Comparison of ENCODE assay signal across 14 cellular contexts in the genomic region with DNA sequence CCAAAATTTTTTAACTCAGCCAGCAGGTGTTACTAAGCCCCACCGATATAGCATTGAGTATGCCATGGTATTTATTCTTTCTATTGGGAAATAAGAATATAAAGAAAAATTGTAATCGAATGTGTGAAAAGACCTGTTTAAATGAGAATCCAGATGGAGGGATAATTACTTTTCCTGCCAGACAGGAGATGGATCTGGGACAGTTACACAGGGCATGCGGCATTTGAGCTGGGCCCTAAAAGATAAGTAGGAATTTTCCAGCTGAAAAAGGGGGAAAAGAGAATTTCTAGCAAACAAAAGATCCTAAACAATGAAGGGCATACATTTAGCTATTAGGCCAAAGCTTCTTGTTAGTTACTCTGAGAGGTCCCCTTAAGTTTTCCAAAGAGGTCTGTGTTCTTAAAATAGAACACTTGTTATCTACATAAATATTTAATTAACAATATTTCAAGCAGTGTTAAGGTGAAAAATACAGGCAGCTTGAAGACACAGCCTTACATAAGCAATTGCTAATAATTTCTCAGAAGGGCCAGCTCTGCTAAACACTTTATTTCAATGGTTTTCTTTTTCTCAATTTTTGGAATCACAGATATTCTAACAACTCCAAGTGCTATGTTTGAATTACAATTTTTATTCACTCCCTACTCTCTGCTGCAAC.
DNase-seq lines count a peak whose midpoint lies in the region; ATAC-seq and TF ChIP-seq lines count a peak whose summit lies in the region.
"Had no signal": no experiment of that assay in that cellular context is flagged by ENCODE, and none has a peak within 500 bp of the region (broad histone marks: within the 10 kb centered on the region; RNA-seq: fewer than 3 reads in every experiment).

No MANE protein-coding gene starts in this region.

- 51 to 59% methylated on average over 2 to 3 of the region's 3 CpGs for WGBS in gastroesophageal sphincter (ENCODE audit: low coverage in 1 of 2), 2 donors

- H3K36me3 ChIP-seq in DOHH2 (ENCODE audit: control insufficient read depth, low read length): peaks cover 25% of the 10 kb centered on the region
- H3K36me3 ChIP-seq in OCI-LY7 (ENCODE audit: insufficient read depth, low read length): no peaks in the 10 kb centered on the region
- no peaks in the 10 kb centered on the region for H3K36me3 ChIP-seq in gastroesophageal sphincter
- H3K36me3 ChIP-seq in skeletal muscle tissue (ENCODE audit: control insufficient read depth in 3 of 3, insufficient read depth in 3 of 3, low read length in 3 of 3): no peaks in the 10 kb centered on the region

- TF ChIP-seq POLR2A in gastroesophageal sphincter (IDR thresholded peaks at IDR 0.05): no peak

- H3K9me2 ChIP-seq in DOHH2 (replicated peaks; ENCODE audit: control insufficient read depth, low read length) (no peaks in the 10 kb centered on the region), OCI-LY7 (ENCODE audit: insufficient read depth, low read length) (no peaks in the 10 kb centered on the region)

- TF ChIP-seq CTCF in DOHH2 (IDR thresholded peaks at IDR 0.05; ENCODE audit: low read depth, low read length, poor library complexity, severe bottlenecking): no peak
- no peak for TF ChIP-seq CTCF in OCI-LY7 (conservative IDR thresholded peaks at IDR 0.05; ENCODE audit: low read length)
- no peak for TF ChIP-seq CTCF in gastroesophageal sphincter (IDR thresholded peaks at IDR 0.05)

- H3K79me2 ChIP-seq in DOHH2 (ENCODE audit: control insufficient read depth, low read length): peaks cover 100% of the 10 kb centered on the region
- H3K79me2 ChIP-seq in OCI-LY7 (ENCODE audit: insufficient read depth, low read depth, low read length): peaks cover 69% of the 10 kb centered on the region; the same call in 1 of the 2 replicates

- peak overlapping the region; percentile 32; the same call in 1 of the 2 replicates for H2AFZ ChIP-seq in OCI-LY7 (ENCODE audit: low read length)

- no peak for ATAC-seq in gastroesophageal sphincter
- ATAC-seq in HG02840 (IDR thresholded peaks at IDR 0.05; ENCODE audit: low FRiP score, unreplicated experiment): no peak

- H3K27me3 ChIP-seq in DOHH2 (ENCODE audit: control insufficient read depth, low read length) (no peaks in the 10 kb centered on the region), gastroesophageal sphincter (no peaks in the 10 kb centered on the region), skeletal muscle tissue (ENCODE audit: control insufficient read depth in 3 of 3, insufficient read depth in 3 of 3, low read length in 3 of 3) (no peaks in the 10 kb centered on the region)

- BruUV-seq in OCI-LY7 (replicated peaks; lab: Mats Ljungman, UMichigan): no TSS peak

- intact Hi-C loops in OCI-LY7 (cut with micrococcal nuclease; ENCODE audit: unreplicated experiment): loop anchor here (5.0 kb wide), 1 partner anchor 129 kb away; a partner anchor contains a TSS

- no peak for TF ChIP-seq EP300 in gastroesophageal sphincter (IDR thresholded peaks at IDR 0.05)

- peaks cover 56% of the 10 kb centered on the region for H3F3A ChIP-seq in DOHH2 (ENCODE audit: control insufficient read depth, insufficient read depth)

- peak overlapping the region; percentile 63 for H3K4me3 ChIP-seq in DOHH2 (ENCODE audit: low read length)
- no peak overlapping the region for H3K4me3 ChIP-seq in OCI-LY7 (ENCODE audit: low read depth, low read length, poor library complexity, severe bottlenecking)
- no peak overlapping the region for H3K4me3 ChIP-seq in gastroesophageal sphincter
- no peak overlapping the region for H3K4me3 ChIP-seq in skeletal muscle tissue (ENCODE audit: low read length in 3 of 3)

- H3K4me2 ChIP-seq in DOHH2 (ENCODE audit: low read length): peak overlapping the region; percentile 86
- H3K4me2 ChIP-seq in OCI-LY7 (ENCODE audit: low read length): peak overlapping the region; percentile 56

- H3K4me1 ChIP-seq in DOHH2 (ENCODE audit: control insufficient read depth, low read length) (peaks cover 100% of the 10 kb centered on the region), OCI-LY7 (ENCODE audit: insufficient read depth, low read length, poor library complexity, severe bottlenecking) (peaks cover 100% of the 10 kb centered on the region), gastroesophageal sphincter (peaks cover 34 to 85% (median 44%) of the 10 kb centered on the region in 3 donors), skeletal muscle tissue (ENCODE audit: control insufficient read depth in 3 of 3, insufficient read depth in 3 of 3, low read length in 3 of 3) (peaks cover 43 to 62% (median 49%) of the 10 kb centered on the region in 3 donors)

- H3K9ac ChIP-seq in skeletal muscle tissue (ENCODE audit: low read depth in 1 of 3, low read length in 3 of 3): no peak overlapping the region

- CTCF ChIA-PET in OCI-LY7 (lab: Charles Lee; ENCODE audit: unreplicated experiment): interaction anchor here (0.5 kb wide), 1 partner anchor 1031 kb away, joined by 3 read pairs; no protein-coding TSS in a partner anchor

- DNase-seq in OCI-LY7 (ENCODE audit: low spot score): no peak
- no peak for DNase-seq in activated CD4-positive, CD25-positive, alpha-beta regulatory T cell (lab: John Stamatoyannopoulos, UW)
- no peak for DNase-seq in stimulated activated CD4-positive, alpha-beta T cell treated with anti-CD3 and anti-CD28 coated beads, Interleukin-4, amount 100 ng/mL, for 4 hours
- DNase-seq: ACHN, COR-L47, NCI-H2029, NCI-H2171, NCI-H446, NCI-H69, RPMI8226 had no signal

- H4K20me1 ChIP-seq in DOHH2 (ENCODE audit: control insufficient read depth, insufficient read depth, low read depth, low read length) (no peaks in the 10 kb centered on the region), OCI-LY7 (ENCODE audit: insufficient read depth, low read length) (no peaks in the 10 kb centered on the region)

- peak overlapping the region; percentile 97 for H3K27ac ChIP-seq in DOHH2 (ENCODE audit: low read depth, low read length)
- H3K27ac ChIP-seq in OCI-LY7 (ENCODE audit: low read depth, low read length, poor library complexity, severe bottlenecking): peak overlapping the region; percentile 36
- H3K27ac ChIP-seq in gastroesophageal sphincter: peak overlapping the region in 3 of 4 donors; percentile 18 to 42 (median 39)
- peak overlapping the region; percentile 65 for H3K27ac ChIP-seq in skeletal muscle tissue (ENCODE audit: low read depth, low read length)

- POLR2A ChIA-PET in OCI-LY7 (lab: Charles Lee): interaction anchor here (0.6 to 1.7 kb wide), 5 partner anchors 9 to 1289 kb away, joined by 3 to 8 read pairs (median 3); no protein-coding TSS in a partner anchor

- H3K9me3 ChIP-seq in DOHH2 (ENCODE audit: control insufficient read depth, insufficient read depth, low read length) (no peaks in the 10 kb centered on the region), OCI-LY7 (ENCODE audit: low read length) (no peaks in the 10 kb centered on the region), gastroesophageal sphincter (no peaks in the 10 kb centered on the region), skeletal muscle tissue (ENCODE audit: control insufficient read depth in 3 of 3, low read length in 3 of 3) (no peaks in the 10 kb centered on the region)

Comparison
In these comparisons a context has a peak if more than half of its experiments do, and no peak if none do; other contexts are left out.
1. H3K27ac ChIP-seq: peak in every context shown above with its lines; median percentile 97 in DOHH2; 65 in skeletal muscle tissue; 39 in gastroesophageal sphincter; 36 in OCI-LY7.